Comparison of ENCODE assay signal across 8 cellular contexts in the genomic region with DNA sequence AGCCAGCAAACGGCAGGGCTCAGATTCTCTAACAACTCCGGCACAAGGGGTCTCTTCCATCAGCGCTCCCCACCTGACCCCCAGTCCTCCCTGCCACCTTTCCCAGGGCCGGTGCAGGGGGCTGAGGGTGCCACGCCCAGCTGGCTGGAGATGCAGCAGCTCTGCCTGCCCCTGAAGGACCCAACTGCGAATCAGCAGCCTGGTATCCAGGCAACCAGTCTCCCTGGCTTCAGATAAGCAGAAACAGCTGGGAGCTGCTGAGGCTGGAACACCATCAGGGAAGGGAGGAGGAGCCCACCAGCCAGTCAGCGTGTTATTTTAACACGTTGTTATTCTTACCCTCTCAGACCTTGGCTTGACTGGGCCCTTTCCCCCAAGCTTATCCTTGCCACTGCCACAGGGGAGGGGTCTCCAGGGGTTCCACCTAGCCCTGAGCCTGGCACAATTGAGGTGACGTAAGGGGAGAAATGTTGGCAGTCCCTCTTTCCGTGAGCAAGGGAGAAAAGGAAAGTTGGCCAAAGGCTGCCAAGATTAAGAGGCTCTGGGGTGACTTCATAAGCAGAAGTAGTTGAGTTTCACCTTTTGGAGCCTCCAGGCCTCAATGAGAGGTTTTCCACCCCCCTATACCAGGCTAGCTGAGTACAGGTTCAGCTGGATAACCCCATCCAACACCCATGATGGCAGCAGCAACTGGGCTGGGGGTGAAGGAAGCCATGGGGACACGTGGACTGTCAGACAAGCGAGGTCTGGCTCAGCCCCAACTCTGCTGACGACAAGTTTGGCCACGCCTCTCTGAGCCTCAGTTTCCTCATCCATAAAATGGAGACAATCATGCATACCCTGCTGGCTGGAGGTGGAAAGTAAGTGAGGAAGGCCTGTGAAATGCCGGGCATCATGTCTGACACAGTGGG.
DNase-seq lines count a peak whose midpoint lies in the region; ATAC-seq, FAIRE-seq and TF ChIP-seq lines count a peak whose summit lies in the region.

No MANE protein-coding gene starts in this region.

- intact Hi-C loops in psoas muscle (cut with DNase I): no loop called here
- intact Hi-C loops in natural killer cell (cut with micrococcal nuclease): no loop called here
- intact Hi-C loops in PC-3 (cut with micrococcal nuclease): no loop called here

- H3K4me3 Mint-ChIP-seq in GM23338 (no peak overlapping the region), natural killer cell (no peak overlapping the region)

- H3K27ac Mint-ChIP-seq in GM23338 (no peak overlapping the region), natural killer cell (no peak overlapping the region)

- H3K9ac ChIP-seq in PC-3 (ENCODE audit: low read length): no peak overlapping the region

- H3F3A ChIP-seq in GM23338 (replicated peaks; ENCODE audit: low read depth): peaks cover 3% of the 10 kb centered on the region; the same call in 1 of the 2 replicates
- no peaks in the 10 kb centered on the region for H3F3A ChIP-seq in PC-3 (ENCODE audit: low read length, unreplicated experiment)

- H3K27me3 ChIP-seq in GM23338 (ENCODE audit: insufficient read depth) (no peaks in the 10 kb centered on the region), psoas muscle (ENCODE audit: insufficient read depth in 3 of 3, low read length in 2 of 3) (no peaks in the 10 kb centered on the region), PC-3 (ENCODE audit: low read length) (no peaks in the 10 kb centered on the region)

- no peaks in the 10 kb centered on the region for H3K9me3 Mint-ChIP-seq in GM23338
- no peaks in the 10 kb centered on the region for H3K9me3 Mint-ChIP-seq in natural killer cell

- peaks cover 19% of the 10 kb centered on the region for H3K4me1 ChIP-seq in GM23338 (ENCODE audit: insufficient read depth)
- peaks cover 21% of the 10 kb centered on the region for H3K4me1 ChIP-seq in psoas muscle
- no peaks in the 10 kb centered on the region for H3K4me1 ChIP-seq in PC-3 (ENCODE audit: insufficient read depth, low read length)

- CTCF ChIA-PET in PC-3 (lab: Charles Lee): no interaction called here

- H2AFZ ChIP-seq in GM23338 (no peak overlapping the region), PC-3 (ENCODE audit: low read length) (no peak overlapping the region)

- TF ChIP-seq CTCF in GM23338 (conservative IDR thresholded peaks at IDR 0.05; ENCODE audit: low read depth in 2 of 2) (no peak), fibroblast of pulmonary artery (IDR thresholded peaks at IDR 0.05; ENCODE audit: low read length, missing control alignments) (no peak), psoas muscle (IDR thresholded peaks at IDR 0.05) (no peak), natural killer cell (IDR thresholded peaks at IDR 0.05) (no peak), PC-3 (conservative IDR thresholded peaks at IDR 0.05; ENCODE audit: low read depth, low read length) (no peak)

- WGBS in psoas muscle, 3 donors: 18 to 29% (median 22%) methylated on average over 15 of the region's 15 CpGs

- H4K20me1 ChIP-seq in GM23338 (replicated peaks; ENCODE audit: insufficient read depth): no peaks in the 10 kb centered on the region
- no peaks in the 10 kb centered on the region for H4K20me1 ChIP-seq in PC-3 (ENCODE audit: low read length)

- H3K27ac ChIP-seq in GM23338 (ENCODE audit: low read depth) (no peak overlapping the region), psoas muscle (peak overlapping the region; percentile 86), PC-3 (ENCODE audit: low read length) (no peak overlapping the region)

- H3K9me3 ChIP-seq in psoas muscle: no peaks in the 10 kb centered on the region
- no peaks in the 10 kb centered on the region for H3K9me3 ChIP-seq in PC-3 (ENCODE audit: low read length)

- BruUV-seq in PC-3 (replicated peaks; lab: Mats Ljungman, UMichigan): no TSS peak

- no peaks in the 10 kb centered on the region for H3K79me2 ChIP-seq in GM23338 (replicated peaks; ENCODE audit: insufficient read depth)
- no peaks in the 10 kb centered on the region for H3K79me2 ChIP-seq in PC-3 (ENCODE audit: low read length)

- POLR2A ChIA-PET in PC-3 (lab: Charles Lee; ENCODE audit: unreplicated experiment): no interaction called here

- DNase-seq in GM23338 (ENCODE audit: low spot score) (peak; percentile 60), NCI-H82 treated with DMSO at 0.1 percent for 48 hours (lab: John Stamatoyannopoulos, UW; ENCODE audit: unreplicated experiment) (peak; percentile 37), fibroblast of pulmonary artery (ENCODE audit: low read depth) (peak; percentile 82), psoas muscle (peak; percentile 57 to 85), natural killer cell (no peak), PC-3 (no peak), RCC 7860 (ENCODE audit: low spot score) (no peak)

- H3K4me2 ChIP-seq in GM23338 (no peak overlapping the region), PC-3 (ENCODE audit: low read length) (no peak overlapping the region)

- H3K27me3 Mint-ChIP-seq in GM23338 (ENCODE audit: insufficient read depth, low read depth, poor library complexity): peaks cover 16% of the 10 kb centered on the region
- peaks cover 0 to 2% of the 10 kb centered on the region in 2 donors for H3K27me3 Mint-ChIP-seq in natural killer cell (ENCODE audit: low read depth in 2 of 2)

- H3K4me3 ChIP-seq in GM23338: no peak overlapping the region
- H3K4me3 ChIP-seq in fibroblast of pulmonary artery (replicated peaks; ENCODE audit: low read depth, low read length): no peak overlapping the region
- peak overlapping the region; percentile 25 for H3K4me3 ChIP-seq in psoas muscle
- no peak overlapping the region for H3K4me3 ChIP-seq in PC-3 (ENCODE audit: low read length)

- H3K4me1 Mint-ChIP-seq in GM23338: peaks cover 51% of the 10 kb centered on the region
- H3K4me1 Mint-ChIP-seq in natural killer cell: peaks cover under 1% of the 10 kb centered on the region in 2 donors

- no peak for FAIRE-seq in RCC 7860 (lab: Jason Lieb, UNC)

- H3K36me3 ChIP-seq in GM23338 (ENCODE audit: insufficient read depth): no peaks in the 10 kb centered on the region
- no peaks in the 10 kb centered on the region for H3K36me3 ChIP-seq in psoas muscle (ENCODE audit: insufficient read depth in 1 of 2, low read depth in 1 of 2)
- no peaks in the 10 kb centered on the region for H3K36me3 ChIP-seq in PC-3 (ENCODE audit: low read depth, low read length)

- ATAC-seq in GM23338 (peak; percentile 54), psoas muscle (peak; percentile 85 to 93 (median 92)), natural killer cell (no peak), PC-3 (no peak), GM21423 (IDR thresholded peaks at IDR 0.05; ENCODE audit: unreplicated experiment) (no peak)

- no peaks in the 10 kb centered on the region for H3K36me3 Mint-ChIP-seq in GM23338 (ENCODE audit: low read depth)
- no peaks in the 10 kb centered on the region for H3K36me3 Mint-ChIP-seq in natural killer cell

- H3K9me2 ChIP-seq in GM23338 (ENCODE audit: insufficient read depth): no peaks in the 10 kb centered on the region
- H3K9me2 ChIP-seq in PC-3 (replicated peaks; ENCODE audit: low read length): no peaks in the 10 kb centered on the region

TF ChIP-seq in GM23338, 12 proteins besides CTCF, POLR2A, EP300 and RAD21 (continues in another document):
- TF ChIP-seq STAT1 (IDR thresholded peaks at IDR 0.05; ENCODE audit: unreplicated experiment) (no peak), NANOG (IDR thresholded peaks at IDR 0.05; ENCODE audit: borderline replicate concordance) (no peak), EZH2phosphoT487 (IDR thresholded peaks at IDR 0.05; ENCODE audit: unreplicated experiment) (no peak), ZNF331 (CRISPR knock-in tag; IDR thresholded peaks at IDR 0.05; ENCODE audit: low read depth) (no peak), ZNF114 (CRISPR knock-in tag; IDR thresholded peaks at IDR 0.05) (no peak), POLR2AphosphoS5 (IDR thresholded peaks at IDR 0.05; ENCODE audit: low read depth) (no peak), CREB1 (CRISPR knock-in tag; IDR thresholded peaks at IDR 0.05; ENCODE audit: low read depth) (no peak)

Comparison
In these comparisons a context has a peak if more than half of its experiments do, and no peak if none do; other contexts are left out.
1. ATAC-seq: peak in GM23338 (single experiment) and psoas muscle (4 of 4); none in natural killer cell (0 of 3), PC-3 (single experiment) and GM21423 (single experiment).
2. DNase-seq: peak in GM23338 (single experiment), NCI-H82 treated with DMSO at 0.1 percent for 48 hours (single experiment), fibroblast of pulmonary artery (single experiment) and psoas muscle (2 of 2); none in natural killer cell (single experiment), PC-3 (single experiment) and RCC 7860 (single experiment).